8 cellular contexts compared by ENCODE assay signal in the genomic region with DNA sequence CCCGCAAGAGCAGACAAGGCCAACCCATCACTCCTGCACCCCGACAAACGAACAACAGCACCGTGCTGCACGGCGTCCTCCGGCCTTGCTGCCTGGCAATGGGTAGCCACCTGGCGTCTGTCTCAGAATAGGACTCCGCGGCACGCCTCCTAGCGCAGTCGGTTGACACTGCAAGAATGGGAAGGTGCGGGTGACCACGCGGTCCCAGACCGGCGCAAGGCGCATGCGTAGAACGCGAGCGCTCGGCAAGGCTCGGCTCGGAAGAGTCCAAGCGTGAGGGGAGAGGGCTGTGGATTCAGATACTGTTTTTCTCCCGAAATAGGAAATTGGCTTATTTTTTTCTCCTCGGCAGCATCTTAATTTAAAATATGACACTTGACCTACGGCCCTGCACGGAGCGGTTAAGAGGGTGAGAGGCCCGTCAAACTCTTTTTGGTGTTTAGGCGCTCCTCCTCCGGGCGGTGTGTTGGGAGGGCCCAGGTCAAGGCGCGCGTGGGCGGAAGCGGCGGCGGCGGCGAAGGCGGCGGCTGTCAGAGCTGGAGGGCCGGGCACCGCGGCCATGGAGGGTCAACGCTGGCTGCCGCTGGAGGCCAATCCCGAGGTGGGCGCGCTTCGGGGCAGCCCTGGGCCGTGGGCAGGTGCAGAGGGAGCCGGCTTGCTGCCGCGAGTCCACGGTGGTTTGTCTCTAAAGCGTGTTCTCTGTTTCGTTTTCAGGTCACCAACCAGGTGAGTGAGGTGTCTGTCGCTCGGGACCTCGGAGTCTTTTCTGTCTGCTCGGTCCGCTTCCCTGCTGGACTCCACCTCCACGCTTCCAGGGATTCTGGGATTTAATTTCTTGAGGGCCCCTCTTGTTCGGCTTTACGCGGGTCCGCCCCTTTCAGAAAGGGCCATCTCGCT. TPM values are rescaled to one million over a fixed set of nuclear protein-coding genes. Genes with fewer than 3 reads are reported as not detected.
A peak's percentile ranks its signal among the peaks of the same experiment; 100 is the strongest.
DNase-seq lines count a peak whose midpoint lies in the region; FAIRE-seq and TF ChIP-seq lines count a peak whose summit lies in the region.

A gene (plus strand): TSS at position 530 of the 897 bp plus-strand sequence. CDS start 30 bp downstream, at position 560.

- H3K27ac Mint-ChIP-seq in H9 (peak within 1 kb of the TSS; percentile 99 to 100 (median 99)), neural crest cell (ENCODE audit: unreplicated experiment) (peak within 1 kb of the TSS; percentile 99)

- H2BK12ac ChIP-seq in H9 (ENCODE audit: insufficient read length, low read depth, low read length): no peak within 1 kb of the TSS

- peak within 1 kb of the TSS; percentile 84 to 98 for H3K4me3 Mint-ChIP-seq in H9
- H3K4me3 Mint-ChIP-seq in neural crest cell: peak within 1 kb of the TSS; percentile 97

- H2BK120ac ChIP-seq in H9 (ENCODE audit: low read depth, low read length, poor library complexity, severe bottlenecking): no peak within 1 kb of the TSS

- H3K9me3 ChIP-seq in H9 (ENCODE audit: control insufficient read depth, low read depth, low read length) (no peaks in the 10 kb centered on the region), MG63 (no peaks in the 10 kb centered on the region)

- peak within 1 kb of the TSS; percentile 83 for H3K18ac ChIP-seq in H9 (ENCODE audit: insufficient read length, low read depth, low read length)

- TF ChIP-seq CTCF in H9 (conservative IDR thresholded peaks at IDR 0.05) (peak; percentile 88), fibroblast of villous mesenchyme (IDR thresholded peaks at IDR 0.05; ENCODE audit: insufficient read depth, low read depth, low read length) (peak; percentile 67), neural crest cell (conservative IDR thresholded peaks at IDR 0.05) (peak; percentile 82)

- H3K14ac ChIP-seq in H9 (ENCODE audit: insufficient read depth, low read length): peak within 1 kb of the TSS; percentile 87; the same call in 1 of the 2 replicates

- peaks cover 20% of the 10 kb centered on the region for H3K36me3 ChIP-seq in MG63

- peaks cover 8% of the 10 kb centered on the region for H3K27me3 Mint-ChIP-seq in H9 (ENCODE audit: low read depth)
- H3K27me3 Mint-ChIP-seq in neural crest cell (ENCODE audit: low read depth): no peaks in the 10 kb centered on the region

- WGBS in H9 (ENCODE audit: extremely low coverage, insufficient read length, low lambda C conversion rate): no CpG with 5 or more reads among the region's 74 CpGs

- H3K56ac ChIP-seq in H9 (ENCODE audit: insufficient read length, low read depth, low read length): no peak within 1 kb of the TSS

- H3K23ac ChIP-seq in H9 (ENCODE audit: insufficient read length, low read depth, low read length): no peak within 1 kb of the TSS

- H2BK20ac ChIP-seq in H9 (ENCODE audit: low read depth, low read length, poor library complexity, severe bottlenecking): no peak within 1 kb of the TSS

- peaks cover 5% of the 10 kb centered on the region for H3K23me2 ChIP-seq in H9 (ENCODE audit: insufficient read length, low read depth, low read length, poor library complexity, severe bottlenecking)

- H3K36me3 Mint-ChIP-seq in H9 (ENCODE audit: insufficient read depth in 1 of 3, low read depth in 3 of 3) (peaks cover 0 to 8% (median 0%) of the 10 kb centered on the region in 3 experiments; a peak in 4 of 7 replicates), neural crest cell (ENCODE audit: low read depth) (peaks cover 7% of the 10 kb centered on the region)

- H4K8ac ChIP-seq in H9 (replicated peaks; ENCODE audit: insufficient read length, low read depth, low read length): no peak within 1 kb of the TSS

- H3K4me2 ChIP-seq in H9 (ENCODE audit: insufficient read depth, insufficient read length, low read length): peak within 1 kb of the TSS; percentile 96

- H2AK5ac ChIP-seq in H9 (ENCODE audit: insufficient read length, low read length): no peak within 1 kb of the TSS

- no peak within 1 kb of the TSS for H4K5ac ChIP-seq in H9 (ENCODE audit: insufficient read length, low read depth, low read length)

- H3K9me3 Mint-ChIP-seq in H9: no peaks in the 10 kb centered on the region
- H3K9me3 Mint-ChIP-seq in neural crest cell: no peaks in the 10 kb centered on the region

- 0 out of 2 replicates have a peak, but pooled peaks cover 2% of the 10 kb centered on the region for H3K79me2 ChIP-seq in H9 (ENCODE audit: insufficient read depth, low read length)

- DNase-seq in H9: peak; percentile 97
- peak; percentile 94 for DNase-seq in MG63
- DNase-seq in SIG-M5 (lab: John Stamatoyannopoulos, UW): peak; percentile 52
- DNase-seq in activated gamma-delta T cell treated with Interleukin-2 at 50 U/mL for 16 hours: peak; percentile 98
- DNase-seq in fibroblast of villous mesenchyme (ENCODE audit: low read depth): peak; percentile 96
- peak; percentile 97 for DNase-seq in neural crest cell (ENCODE audit: low read depth, low spot score)
- peak; percentile 87 for DNase-seq in stromal cell of bone marrow (ENCODE audit: low read depth)

- H3K27me3 ChIP-seq in H9 (ENCODE audit: insufficient read depth, low read length) (no peaks in the 10 kb centered on the region), MG63 (no peaks in the 10 kb centered on the region)

- no peak within 1 kb of the TSS for H2BK15ac ChIP-seq in H9 (ENCODE audit: low read depth, low read length)

- H3K9ac ChIP-seq in H9 (ENCODE audit: extremely low read depth, insufficient read length, low read length): peak within 1 kb of the TSS; percentile 85

- H3K4me3 ChIP-seq in MG63 (peak within 1 kb of the TSS; percentile 83), fibroblast of villous mesenchyme (ENCODE audit: low read depth, low read length) (peak within 1 kb of the TSS; percentile 99)

- H3K4me1 Mint-ChIP-seq in H9: peaks cover 11 to 16% of the 10 kb centered on the region in 2 experiments
- peaks cover 27% of the 10 kb centered on the region for H3K4me1 Mint-ChIP-seq in neural crest cell

- H3K27ac ChIP-seq in H9 (ENCODE audit: insufficient read length, low read depth, low read length): no peak within 1 kb of the TSS

- H4K20me1 ChIP-seq in H9 (ENCODE audit: control insufficient read depth, insufficient read depth, insufficient read length): no peaks in the 10 kb centered on the region

- no peak within 1 kb of the TSS for H2BK5ac ChIP-seq in H9 (ENCODE audit: insufficient read length, low read length)

- peak; percentile 96 for FAIRE-seq in G401.6 (lab: Jason Lieb, UNC)

- H4K91ac ChIP-seq in H9 (ENCODE audit: insufficient read length, low read depth, low read length): no peak within 1 kb of the TSS

- no peaks in the 10 kb centered on the region for H3K4me1 ChIP-seq in H9 (ENCODE audit: insufficient read depth, low read length)

- H2AFZ ChIP-seq in H9 (ENCODE audit: low read length): peak within 1 kb of the TSS; percentile 88

- H3K4ac ChIP-seq in H9 (ENCODE audit: low read depth, low read length): no peak within 1 kb of the TSS

- no peak within 1 kb of the TSS for H3T11ph ChIP-seq in H9 (ENCODE audit: low read length)

- H3K79me1 ChIP-seq in H9 (ENCODE audit: insufficient read depth, low read depth, low read length, poor library complexity, severe bottlenecking): no peaks in the 10 kb centered on the region

RNA-seq across cellular contexts. Expression of the gene that starts here (rescaled TPM):
- total RNA-seq in H9 (2021) (47.3 and 50.8 TPM in 2 replicates), fibroblast of villous mesenchyme (27.4 and 41.5 TPM in 2 replicates), neural crest cell (34.3 and 36.1 TPM in 2 replicates)
- total RNA-seq in MG63 (2014; rRNA removed; shearing (Covaris generic); ENCODE audit: low replicate concordance): 65.8 and 68.4 TPM in 2 replicates
